Comparison of ENCODE assay signal across 1 cellular context in genomic region chr19:40603719-40604646, GRCh38.
TF ChIP-seq lines count a peak whose summit lies in the region.

No MANE protein-coding gene starts in this region.

TF ChIP-seq in IMR-90, 13 proteins besides CTCF, POLR2A, EP300 and RAD21:
- TF ChIP-seq MAZ (IDR thresholded peaks at IDR 0.05; ENCODE audit: borderline replicate concordance, low read depth, low read length) (peak; percentile 86; the same call in 1 of the 2 replicates), ELK1 (IDR thresholded peaks at IDR 0.05; ENCODE audit: borderline replicate concordance, low read depth, low read length) (no peak)
